In genomic region chr19:10567696-10568443, GRCh38 we compare ENCODE assay signal across 8 cellular contexts. TPM values are rescaled to one million over a fixed set of nuclear protein-coding genes. Genes with fewer than 3 reads are reported as not detected.
DNase-seq lines count a peak whose midpoint lies in the region; ATAC-seq and TF ChIP-seq lines count a peak whose summit lies in the region.

No MANE protein-coding gene starts in this region.

- H3K27ac ChIP-seq in C4-2B, result peak overlapping the region; percentile 90
- peak overlapping the region; percentile 92 for H3K27ac ChIP-seq in naive thymus-derived CD4-positive, alpha-beta T cell (ENCODE audit: low read depth, low read length)

- H3K27ac Mint-ChIP-seq in central memory CD8-positive, alpha-beta T cell (ENCODE audit: low read depth), result peak overlapping the region; percentile 93
- H3K27ac Mint-ChIP-seq in naive thymus-derived CD4-positive, alpha-beta T cell, result peak overlapping the region; percentile 94 to 99 (median 96)

- CTCF ChIA-PET in naive thymus-derived CD4-positive, alpha-beta T cell (lab: Charles Lee), result interaction anchor here (0.6 to 1.4 kb wide), 5 partner anchors 13 to 191 kb away, joined by 3 to 6 read pairs (median 3); no protein-coding TSS in a partner anchor

- TF ChIP-seq CTCF in C4-2B (conservative IDR thresholded peaks at IDR 0.05), result no peak

- no peaks in the 10 kb centered on the region for H3K27me3 ChIP-seq in naive thymus-derived CD4-positive, alpha-beta T cell (ENCODE audit: control insufficient read depth in 2 of 2, insufficient read depth in 2 of 2, low read length in 2 of 2)

- H3K36me3 Mint-ChIP-seq in central memory CD8-positive, alpha-beta T cell (ENCODE audit: insufficient read depth), result peaks cover 38% of the 10 kb centered on the region
- peaks cover 0 to 29% (median 5%) of the 10 kb centered on the region in 5 donors for H3K36me3 Mint-ChIP-seq in naive thymus-derived CD4-positive, alpha-beta T cell

- peak overlapping the region; percentile 86 for H3K4me3 ChIP-seq in Jurkat, Clone E6-1 (ENCODE audit: low read length)
- H3K4me3 ChIP-seq in naive thymus-derived CD4-positive, alpha-beta T cell (ENCODE audit: low read length), result peak overlapping the region; percentile 84

- peaks cover 51% of the 10 kb centered on the region for H3K4me1 Mint-ChIP-seq in central memory CD8-positive, alpha-beta T cell
- H3K4me1 Mint-ChIP-seq in naive thymus-derived CD4-positive, alpha-beta T cell, result peaks cover 34 to 54% (median 44%) of the 10 kb centered on the region in 7 donors

- no peaks in the 10 kb centered on the region for H3K9me3 ChIP-seq in naive thymus-derived CD4-positive, alpha-beta T cell (ENCODE audit: control insufficient read depth in 2 of 3, low read length in 3 of 3)

- no peak for DNase-seq in Jurkat, Clone E6-1 (ENCODE audit: low read depth, low spot score)
- DNase-seq in central memory CD8-positive, alpha-beta T cell (ENCODE audit: low spot score in 2 of 2), result no peak
- peak in 4 of 9 donors; percentile 6 to 30 (median 25) for DNase-seq in naive thymus-derived CD4-positive, alpha-beta T cell
- DNase-seq in Kasumi-1 (lab: John Stamatoyannopoulos, UW), result no peak
- DNase-seq in NOMO-1 (lab: John Stamatoyannopoulos, UW; ENCODE audit: unreplicated experiment in 2 of 2), result no peak

- intact Hi-C loops in naive thymus-derived CD4-positive, alpha-beta T cell (cut with micrococcal nuclease), result loop anchor here (2.0 to 10.0 kb wide), 13 partner anchors 127 to 751 kb away; partner anchors contain the start of genes ANGPTL6 (in 1 of the 2), CARM1 (in 1 of the 2), FBXL12 (in 1 of the 2) and ICAM1 (in 1 of the 2)

- no peaks in the 10 kb centered on the region for H3K27me3 Mint-ChIP-seq in central memory CD8-positive, alpha-beta T cell
- peaks cover 0 to 5% (median 0%) of the 10 kb centered on the region in 5 donors for H3K27me3 Mint-ChIP-seq in naive thymus-derived CD4-positive, alpha-beta T cell

- H3K9me3 Mint-ChIP-seq in central memory CD8-positive, alpha-beta T cell, result no peaks in the 10 kb centered on the region
- H3K9me3 Mint-ChIP-seq in naive thymus-derived CD4-positive, alpha-beta T cell, result peaks cover 0 to 9% (median 0%) of the 10 kb centered on the region in 11 donors

- POLR2A ChIA-PET in naive thymus-derived CD4-positive, alpha-beta T cell (lab: Charles Lee), result interaction anchor here (0.6 to 12.8 kb wide), 9 partner anchors 14 to 1712 kb away, joined by 3 to 126 read pairs (median 5); partner anchors contain the start of genes ATG4D and KEAP1

- no peak for ATAC-seq in central memory CD8-positive, alpha-beta T cell (replicated peaks; ENCODE audit: extremely low read depth, poor library complexity, severe bottlenecking)
- no peak for ATAC-seq in naive thymus-derived CD4-positive, alpha-beta T cell
- ATAC-seq in HG02623 (IDR thresholded peaks at IDR 0.05; ENCODE audit: unreplicated experiment), result no peak
- ATAC-seq in HG02973 (IDR thresholded peaks at IDR 0.05; ENCODE audit: unreplicated experiment), result no peak

- H3K4me1 ChIP-seq in naive thymus-derived CD4-positive, alpha-beta T cell (ENCODE audit: control insufficient read depth in 2 of 2, insufficient read depth in 2 of 2, low read length in 2 of 2), result peaks cover 28 to 29% of the 10 kb centered on the region in 2 donors

- peaks cover 0 to 10% (median 0%) of the 10 kb centered on the region in 3 experiments for H3K36me3 ChIP-seq in naive thymus-derived CD4-positive, alpha-beta T cell (ENCODE audit: control insufficient read depth in 2 of 3, insufficient read depth in 3 of 3, low read length in 3 of 3)

- H3K4me3 Mint-ChIP-seq in central memory CD8-positive, alpha-beta T cell, result peak overlapping the region; percentile 89
- H3K4me3 Mint-ChIP-seq in naive thymus-derived CD4-positive, alpha-beta T cell, result peak overlapping the region; percentile 92 to 100 (median 97)

RNA-seq across cellular contexts. Expression of gene CDKN2D, which starts 0.9 kb away (rescaled TPM):
- polyA plus RNA-seq in Jurkat, Clone E6-1 (2012; ENCODE audit: insufficient read depth, insufficient read length), result 69.7 TPM
- 10 to 100 TPM; 20.5 to 73.9 (median 47.5) TPM for total RNA-seq in naive thymus-derived CD4-positive, alpha-beta T cell
- 100 to 1,000 TPM in 1 of 2 donors, 10 to 100 TPM in 1; 72.9 to 102 TPM for polyA plus RNA-seq in naive thymus-derived CD4-positive, alpha-beta T cell

RNA-seq across cellular contexts. Expression of gene KRI1, which starts 2.1 kb away (rescaled TPM):
- polyA plus RNA-seq in Jurkat, Clone E6-1 (2012; ENCODE audit: insufficient read depth, insufficient read length), result 89.3 TPM
- 10 to 100 TPM; 48.4 to 84.1 (median 60.4) TPM for total RNA-seq in naive thymus-derived CD4-positive, alpha-beta T cell
- polyA plus RNA-seq in naive thymus-derived CD4-positive, alpha-beta T cell, result 10 to 100 TPM; 13.7 to 47.6 TPM

RNA-seq across cellular contexts. Expression of gene AP1M2, which starts 19.2 kb away (rescaled TPM):
- polyA plus RNA-seq in Jurkat, Clone E6-1 (2012; ENCODE audit: insufficient read depth, insufficient read length), result not detected
- total RNA-seq in naive thymus-derived CD4-positive, alpha-beta T cell, result not detected
- not detected for polyA plus RNA-seq in naive thymus-derived CD4-positive, alpha-beta T cell

RNA-seq across cellular contexts. Expression of gene ATG4D, which starts 24.2 kb away (rescaled TPM):
- polyA plus RNA-seq in Jurkat, Clone E6-1 (2012; ENCODE audit: insufficient read depth, insufficient read length), result 45.7 TPM
- total RNA-seq in naive thymus-derived CD4-positive, alpha-beta T cell, result 10 to 100 TPM; 41.7 to 70.3 (median 56.7) TPM
- polyA plus RNA-seq in naive thymus-derived CD4-positive, alpha-beta T cell, result 10 to 100 TPM; 12.9 to 21.8 TPM

RNA-seq across cellular contexts. Expression of gene S1PR5, which starts 50.6 kb away (rescaled TPM):
- polyA plus RNA-seq in Jurkat, Clone E6-1 (2012; ENCODE audit: insufficient read depth, insufficient read length), result not detected
- 10 to 100 TPM in 1 of 5 experiments, 1 to 10 TPM in 1, under 1 TPM in 2, not detected in 1; 0.51 to 22.0 (median 3.5) TPM for total RNA-seq in naive thymus-derived CD4-positive, alpha-beta T cell
- under 1 TPM; 0.53 to 0.55 TPM for polyA plus RNA-seq in naive thymus-derived CD4-positive, alpha-beta T cell
